ENCODE assay signal across 23 cellular contexts in the genomic region with DNA sequence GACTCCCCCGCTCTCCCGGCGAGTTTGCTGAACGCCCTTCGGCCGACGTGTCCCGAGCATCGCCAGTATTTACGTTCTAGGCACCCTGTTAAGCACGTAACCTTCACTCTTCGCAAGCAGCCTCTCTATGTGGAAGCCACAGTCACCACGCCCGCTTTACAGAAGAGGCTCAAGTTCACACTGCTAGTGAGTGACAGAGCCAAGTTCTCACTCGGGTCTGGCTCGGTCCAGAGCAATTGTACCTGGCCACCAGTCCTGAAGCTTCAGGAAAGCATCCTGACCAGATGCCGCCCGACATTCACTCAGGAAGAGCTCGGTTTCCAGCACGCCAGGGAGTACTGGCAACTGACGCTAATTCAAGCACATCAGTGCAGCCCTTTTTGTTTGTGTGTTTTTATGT. TPM values are rescaled to one million over a fixed set of nuclear protein-coding genes. Genes with fewer than 3 reads are reported as not detected.
DNase-seq lines count a peak whose midpoint lies in the region; FAIRE-seq and TF ChIP-seq lines count a peak whose summit lies in the region.
"Had no signal": no experiment of that assay in that cellular context is flagged by ENCODE, and none has a peak within 500 bp of the region (broad histone marks: within the 10 kb centered on the region; RNA-seq: fewer than 3 reads in every experiment).

No MANE protein-coding gene starts in this region.

- H3K79me2 ChIP-seq in astrocyte (ENCODE audit: insufficient read depth, low read length) (no peaks in the 10 kb centered on the region), osteoblast (ENCODE audit: insufficient read depth, low read length) (no peaks in the 10 kb centered on the region)

- H3K4me3 ChIP-seq in astrocyte (ENCODE audit: insufficient read depth, low read depth, low read length) (no peak overlapping the region), osteoblast (ENCODE audit: insufficient read depth, low read length) (no peak overlapping the region)
- H3K4me3 ChIP-seq: A549, MG63, SJCRH30 had no signal

- no peaks in the 10 kb centered on the region for H3K27me3 Mint-ChIP-seq in activated naive CD4-positive, alpha-beta T cell treated with anti-CD3 and anti-CD28 coated beads, Interleukin-2, amount 50 U/mL, for 24 hours
- H3K27me3 Mint-ChIP-seq in astrocyte (ENCODE audit: low read depth, unreplicated experiment): peaks cover 17% of the 10 kb centered on the region

- H3K9ac ChIP-seq in astrocyte (ENCODE audit: low read length): no peak overlapping the region

- peak overlapping the region; percentile 42 for H3K4me3 Mint-ChIP-seq in activated naive CD4-positive, alpha-beta T cell treated with anti-CD3 and anti-CD28 coated beads, Interleukin-2, amount 50 U/mL, for 24 hours
- no peak overlapping the region for H3K4me3 Mint-ChIP-seq in astrocyte (ENCODE audit: unreplicated experiment)
- H3K4me3 Mint-ChIP-seq: CD4-positive, alpha-beta memory T cell had no signal

- FAIRE-seq in astrocyte (lab: Jason Lieb, UNC): no peak
- FAIRE-seq: A549, G401.6, GM12892 had no signal

- no peaks in the 10 kb centered on the region for H3K36me3 Mint-ChIP-seq in activated naive CD4-positive, alpha-beta T cell treated with anti-CD3 and anti-CD28 coated beads, Interleukin-2, amount 50 U/mL, for 24 hours
- no peaks in the 10 kb centered on the region for H3K36me3 Mint-ChIP-seq in astrocyte (ENCODE audit: low read depth, unreplicated experiment)
- H3K36me3 Mint-ChIP-seq: CD4-positive, alpha-beta memory T cell had no signal

- H3K4me1 ChIP-seq in astrocyte (ENCODE audit: insufficient read depth, low read length): peaks cover 16% of the 10 kb centered on the region
- H3K4me1 ChIP-seq in osteoblast (ENCODE audit: insufficient read depth, low read length): peaks cover 7% of the 10 kb centered on the region
- H3K4me1 ChIP-seq: A549 had no signal

- H3K9me3 Mint-ChIP-seq in activated naive CD4-positive, alpha-beta T cell treated with anti-CD3 and anti-CD28 coated beads, Interleukin-2, amount 50 U/mL, for 24 hours: no peaks in the 10 kb centered on the region
- no peaks in the 10 kb centered on the region for H3K9me3 Mint-ChIP-seq in astrocyte (ENCODE audit: unreplicated experiment)
- H3K9me3 Mint-ChIP-seq: CD4-positive, alpha-beta memory T cell had no signal

- H3K27ac ChIP-seq in astrocyte (ENCODE audit: low read depth, low read length) (no peak overlapping the region), osteoblast (ENCODE audit: low read depth, low read length) (no peak overlapping the region)
- H3K27ac ChIP-seq: A549, SJCRH30 had no signal

- H3K9me3 ChIP-seq in astrocyte (ENCODE audit: insufficient read depth, low read depth, low read length) (no peaks in the 10 kb centered on the region), osteoblast (ENCODE audit: low read depth, low read length) (no peaks in the 10 kb centered on the region)
- H3K9me3 ChIP-seq: A549, MG63, SJCRH30 had no signal

- TF ChIP-seq CTCF in astrocyte (IDR thresholded peaks at IDR 0.05; ENCODE audit: insufficient read depth, low read depth, low read length) (no peak), osteoblast (IDR thresholded peaks at IDR 0.05; ENCODE audit: extremely low read depth, low read depth, low read length) (no peak)

- H3K27ac Mint-ChIP-seq in activated naive CD4-positive, alpha-beta T cell treated with anti-CD3 and anti-CD28 coated beads, Interleukin-2, amount 50 U/mL, for 24 hours: no peak overlapping the region
- peak overlapping the region; percentile 26 for H3K27ac Mint-ChIP-seq in astrocyte (ENCODE audit: unreplicated experiment)
- H3K27ac Mint-ChIP-seq: CD4-positive, alpha-beta memory T cell had no signal

- H3K4me2 ChIP-seq in astrocyte (ENCODE audit: low read length) (no peak overlapping the region), osteoblast (ENCODE audit: insufficient read depth, low read length) (no peak overlapping the region)
- H3K4me2 ChIP-seq: A549 had no signal

- H3K4me1 Mint-ChIP-seq in activated naive CD4-positive, alpha-beta T cell treated with anti-CD3 and anti-CD28 coated beads, Interleukin-2, amount 50 U/mL, for 24 hours: peaks cover 15% of the 10 kb centered on the region
- peaks cover 11% of the 10 kb centered on the region for H3K4me1 Mint-ChIP-seq in astrocyte (ENCODE audit: low read depth, unreplicated experiment)

- H3K36me3 ChIP-seq in astrocyte (ENCODE audit: insufficient read depth, low read length): no peaks in the 10 kb centered on the region
- no peaks in the 10 kb centered on the region for H3K36me3 ChIP-seq in osteoblast (ENCODE audit: insufficient read depth, low read length)
- H3K36me3 ChIP-seq: MG63, SJCRH30 had no signal

- no peak for DNase-seq in activated naive CD4-positive, alpha-beta T cell (lab: John Stamatoyannopoulos, UW)
- peak; percentile 10 for DNase-seq in MV-4-11 (lab: John Stamatoyannopoulos, UW)
- no peak for DNase-seq in astrocyte (ENCODE audit: low read depth)
- peak; percentile 47 for DNase-seq in osteoblast (ENCODE audit: insufficient read length, low spot score, missing footprints)
- DNase-seq in NCI-H774 (lab: John Stamatoyannopoulos, UW): no peak
- no peak for DNase-seq in hepatic stellate cell (ENCODE audit: low spot score)
- no peak for DNase-seq in AG08395 (ENCODE audit: low spot score)
- DNase-seq: AML-193; CD4-positive, alpha-beta memory T cell; DMS79; GOT3; MG63; NCI-H1417; NCI-H1930; NCI-H226; NCI-H526 treated with DMSO at 0.1 percent for 48 hours; RPMI8226; SJCRH30; SW 1271 had no signal

- H4K20me1 ChIP-seq in astrocyte (ENCODE audit: insufficient read depth, low read length) (no peaks in the 10 kb centered on the region), osteoblast (ENCODE audit: insufficient read depth, low read length) (no peaks in the 10 kb centered on the region)

- H2AFZ ChIP-seq in astrocyte (ENCODE audit: low read depth, low read length) (no peak overlapping the region), osteoblast (ENCODE audit: low read length) (no peak overlapping the region)

- H3K27me3 ChIP-seq in astrocyte (ENCODE audit: insufficient read depth, low read length) (peaks cover 12% of the 10 kb centered on the region), osteoblast (ENCODE audit: insufficient read depth, low read length) (peaks cover 23% of the 10 kb centered on the region)
- H3K27me3 ChIP-seq: MG63, SJCRH30 had no signal

RNA-seq across cellular contexts. Expression of a gene that starts 13.5 kb away (rescaled TPM):
- total RNA-seq in astrocyte: 70.9 and 85.0 TPM in 2 replicates
- 156 and 163 TPM in 2 replicates for total RNA-seq in osteoblast

Comparison
In these comparisons a context has a peak if more than half of its experiments do, and no peak if none do; other contexts are left out.
1. DNase-seq: peak in MV-4-11 (single experiment) and osteoblast (single experiment); none in activated naive CD4-positive, alpha-beta T cell (0 of 4), astrocyte (single experiment), NCI-H774 (single experiment), hepatic stellate cell (single experiment) and AG08395 (single experiment).